ENCODE assay signal across 11 cellular contexts in genomic region chr5:37665889-37666288, GRCh38.
DNase-seq lines count a peak whose midpoint lies in the region; ATAC-seq and TF ChIP-seq lines count a peak whose summit lies in the region.
"Had no signal": no experiment of that assay in that cellular context is flagged by ENCODE, and none has a peak within 500 bp of the region (broad histone marks: within the 10 kb centered on the region; RNA-seq: fewer than 3 reads in every experiment).

No MANE protein-coding gene starts in this region.

- no peak overlapping the region for H3K27ac Mint-ChIP-seq in type B pancreatic cell

- H3K9me3 Mint-ChIP-seq in type B pancreatic cell, result no peaks in the 10 kb centered on the region

- no peaks in the 10 kb centered on the region for H3K27me3 Mint-ChIP-seq in type B pancreatic cell

- WGBS in esophagus squamous epithelium, 2 donors, result 37 to 64% methylated on average over 9 of the region's 12 CpGs

- H3K27me3 ChIP-seq in dorsolateral prefrontal cortex, result no peaks in the 10 kb centered on the region
- no peaks in the 10 kb centered on the region for H3K27me3 ChIP-seq in upper lobe of right lung
- no peaks in the 10 kb centered on the region for H3K27me3 ChIP-seq in esophagus squamous epithelium

- H3K27ac ChIP-seq in dorsolateral prefrontal cortex (peak overlapping the region in 6 of 59 donors; percentile 12 to 39 (median 30)), upper lobe of right lung (no peak overlapping the region), esophagus squamous epithelium (no peak overlapping the region)
- H3K27ac ChIP-seq: 22Rv1 had no signal

- POLR2A ChIA-PET in HEK293T (lab: Yijun Ruan, JAX), result no interaction called here

- peak; percentile 70 for ATAC-seq in upper lobe of right lung

- H3K4me3 ChIP-seq in dorsolateral prefrontal cortex, result peak overlapping the region in 35 of 59 donors; percentile 0 to 56 (median 23)
- H3K4me3 ChIP-seq in upper lobe of right lung, result no peak overlapping the region
- H3K4me3 ChIP-seq in esophagus squamous epithelium, result no peak overlapping the region

- no peak for TF ChIP-seq POLR2A in esophagus squamous epithelium (IDR thresholded peaks at IDR 0.05)

- H3K36me3 Mint-ChIP-seq in type B pancreatic cell, result peaks cover 5% of the 10 kb centered on the region

- H3K36me3 ChIP-seq in upper lobe of right lung, result no peaks in the 10 kb centered on the region
- no peaks in the 10 kb centered on the region for H3K36me3 ChIP-seq in esophagus squamous epithelium

- DNase-seq in DMS79 treated with DMSO at 0.1 percent for 48 hours (lab: John Stamatoyannopoulos, UW) (peak; percentile 53), DMS79 (lab: John Stamatoyannopoulos, UW) (no peak), dorsolateral prefrontal cortex (peak in 7 of 10 donors; percentile 13 to 58 (median 37)), medulla oblongata (ENCODE audit: extremely low spot score) (peak; percentile 56), upper lobe of right lung (peak; percentile 76), HEK293T (ENCODE audit: extremely low spot score) (no peak), esophagus squamous epithelium (lab: John Stamatoyannopoulos, UW) (no peak), type B pancreatic cell (ENCODE audit: extremely low spot score, unreplicated experiment) (no peak)
- DNase-seq: activated CD8-positive, alpha-beta memory T cell treated with anti-CD3 and anti-CD28 coated beads, Interleukin-2, amount 50 U/mL, for 48 hours; MV-4-11 had no signal

- H3K4me1 Mint-ChIP-seq in type B pancreatic cell (ENCODE audit: unreplicated experiment), result peaks cover 8% of the 10 kb centered on the region

- H3K9me3 ChIP-seq in upper lobe of right lung (no peaks in the 10 kb centered on the region), esophagus squamous epithelium (no peaks in the 10 kb centered on the region)

- CTCF ChIA-PET in HEK293T (lab: Yijun Ruan, JAX), result no interaction called here

- TF ChIP-seq CTCF in dorsolateral prefrontal cortex (IDR thresholded peaks at IDR 0.05 in 54 of 56, conservative IDR thresholded peaks at IDR 0.05 in 2 of 56; ENCODE audit: low read depth in 1 of 56, partially characterized antibody in 56 of 56) (no peak), upper lobe of right lung (IDR thresholded peaks at IDR 0.05) (no peak), esophagus squamous epithelium (IDR thresholded peaks at IDR 0.05) (no peak), type B pancreatic cell (conservative IDR thresholded peaks at IDR 0.05) (no peak)

- intact Hi-C loops in dorsolateral prefrontal cortex (cut with DNase I), result no loop called here
- intact Hi-C loops in upper lobe of right lung (cut with DNase I), result no loop called here
- intact Hi-C loops in esophagus squamous epithelium (cut with DNase I), result no loop called here

- H3K4me1 ChIP-seq in upper lobe of right lung, result peaks cover 21% of the 10 kb centered on the region
- H3K4me1 ChIP-seq in esophagus squamous epithelium, result peaks cover 0 to 21% (median 0%) of the 10 kb centered on the region in 3 donors

- no peak overlapping the region for H3K4me3 Mint-ChIP-seq in type B pancreatic cell

TF ChIP-seq in HEK293T, 16 proteins besides CTCF, POLR2A, EP300 and RAD21:
- TF ChIP-seq FOXA1 (IDR thresholded peaks at IDR 0.05) (no peak), PKNOX1 (IDR thresholded peaks at IDR 0.05) (no peak), TARDBP (IDR thresholded peaks at IDR 0.05) (no peak)

Comparison
In these comparisons a context has a peak if more than half of its experiments do, and no peak if none do; other contexts are left out.
1. DNase-seq: peak in DMS79 treated with DMSO at 0.1 percent for 48 hours (single experiment), dorsolateral prefrontal cortex (7 of 10), medulla oblongata (single experiment) and upper lobe of right lung (single experiment); none in DMS79 (single experiment), HEK293T (single experiment), esophagus squamous epithelium (single experiment) and type B pancreatic cell (single experiment).
2. H3K4me3 ChIP-seq: peak in dorsolateral prefrontal cortex (35 of 59); none in upper lobe of right lung (single experiment) and esophagus squamous epithelium (0 of 4).